8 cellular contexts compared by ENCODE assay signal in genomic region chr4:113760852-113761681, GRCh38. TPM values are rescaled to one million over a fixed set of nuclear protein-coding genes. Genes with fewer than 3 reads are reported as not detected.
DNase-seq lines count a peak whose midpoint lies in the region; ATAC-seq and TF ChIP-seq lines count a peak whose summit lies in the region.

No MANE protein-coding gene starts in this region.

- WGBS in H9 (ENCODE audit: extremely low coverage, insufficient read length, low lambda C conversion rate), result no CpG with 5 or more reads among the region's 75 CpGs

- intact Hi-C loops in activated CD4-positive, alpha-beta T cell treated with anti-CD3 and anti-CD28 coated beads for 36 hours (cut with DNase I, micrococcal nuclease), result loop anchor here (2.0 to 10.0 kb wide), 10 partner anchors 30 to 1476 kb away; partner anchors contain the start of genes LARP7 (in 1 of the 2), TIFA (in 1 of the 2) and ZGRF1 (in 1 of the 2)
- intact Hi-C loops in left colon (cut with DNase I, micrococcal nuclease), result loop anchor here in 1 of 2 donors (5.0 kb wide), 1 partner anchor 214 kb away; no protein-coding TSS in a partner anchor

- no peak overlapping the region for H3K18ac ChIP-seq in H9 (ENCODE audit: insufficient read length, low read depth, low read length)

- no peaks in the 10 kb centered on the region for H3K9me3 ChIP-seq in H9 (ENCODE audit: control insufficient read depth, low read depth, low read length)

- in situ Hi-C loops in GM13977 (cut with MboI; ENCODE audit: low pct_unique_long_range_greater_than_20kb, low sequenced_read_pairs, unreplicated experiment), result loop anchor here (10.0 to 25.0 kb wide), 2 partner anchors 206 to 374 kb away; no protein-coding TSS in a partner anchor

- CTCF ChIA-PET in activated CD4-positive, alpha-beta T cell treated with anti-CD3 and anti-CD28 coated beads for 36 hours (lab: Charles Lee), result interaction anchor here (0.8 to 1.2 kb wide), 2 partner anchors 28 to 366 kb away, joined by 3 to 4 read pairs; no protein-coding TSS in a partner anchor

- H4K91ac ChIP-seq in H9 (ENCODE audit: insufficient read length, low read depth, low read length), result no peak overlapping the region

- H4K5ac ChIP-seq in H9 (ENCODE audit: insufficient read length, low read depth, low read length), result no peak overlapping the region

- peak overlapping the region; percentile 92 to 96 for H3K4me3 Mint-ChIP-seq in H9
- H3K4me3 Mint-ChIP-seq in activated CD4-positive, alpha-beta T cell treated with anti-CD3 and anti-CD28 coated beads for 36 hours, result peak overlapping the region; percentile 97

- TF ChIP-seq CTCF in GM13977 (IDR thresholded peaks at IDR 0.05; ENCODE audit: extremely low read depth, insufficient read depth, missing control alignments), result no peak
- TF ChIP-seq CTCF in H9 (conservative IDR thresholded peaks at IDR 0.05), result no peak

- H3K9ac ChIP-seq in H9 (ENCODE audit: extremely low read depth, insufficient read length, low read length), result peak overlapping the region; percentile 61

- no peaks in the 10 kb centered on the region for H4K20me1 ChIP-seq in H9 (ENCODE audit: control insufficient read depth, insufficient read depth, insufficient read length)

- peak; percentile 10 for ATAC-seq in activated CD4-positive, alpha-beta T cell treated with anti-CD3 and anti-CD28 coated beads for 36 hours
- ATAC-seq in left colon, result peak; percentile 54

- no peak overlapping the region for H3K27ac Mint-ChIP-seq in H9
- H3K27ac Mint-ChIP-seq in activated CD4-positive, alpha-beta T cell treated with anti-CD3 and anti-CD28 coated beads for 36 hours, result peak overlapping the region; percentile 98

- peak; percentile 62 for DNase-seq in GM13977 (ENCODE audit: low spot score)
- DNase-seq in H9, result peak; percentile 54
- DNase-seq in MV-4-11 (lab: John Stamatoyannopoulos, UW), result peak; percentile 63
- DNase-seq in activated CD4-positive, alpha-beta T cell treated with anti-CD3 and anti-CD28 coated beads for 36 hours, result peak; percentile 72
- peak; percentile 37 for DNase-seq in cortex of kidney (lab: John Stamatoyannopoulos, UW)
- DNase-seq in left colon, result peak; percentile 82 to 84
- DNase-seq in stimulated activated CD4-positive, alpha-beta T cell treated with anti-CD3 and anti-CD28 coated beads, Interleukin-1b, Interleukin-23, amount 100 ng/mL, for 4 hours (ENCODE audit: low read depth in 2 of 2), result peak; percentile 34 to 37
- DNase-seq in DMS114 treated with DMSO at 0.1 percent for 48 hours (lab: John Stamatoyannopoulos, UW; ENCODE audit: unreplicated experiment), result no peak

- no peak overlapping the region for H2BK12ac ChIP-seq in H9 (ENCODE audit: insufficient read length, low read depth, low read length)

- H2BK20ac ChIP-seq in H9 (ENCODE audit: low read depth, low read length, poor library complexity, severe bottlenecking), result no peak overlapping the region

- H2BK5ac ChIP-seq in H9 (ENCODE audit: insufficient read length, low read length), result no peak overlapping the region

- H3K4me2 ChIP-seq in H9 (ENCODE audit: insufficient read depth, insufficient read length, low read length), result peak overlapping the region; percentile 95

- H2BK120ac ChIP-seq in H9 (ENCODE audit: low read depth, low read length, poor library complexity, severe bottlenecking), result no peak overlapping the region

- H3K27ac ChIP-seq in H9 (ENCODE audit: insufficient read length, low read depth, low read length), result no peak overlapping the region

- H3K56ac ChIP-seq in H9 (ENCODE audit: insufficient read length, low read depth, low read length), result no peak overlapping the region

- H3K79me2 ChIP-seq in H9 (ENCODE audit: insufficient read depth, low read length), result no peaks in the 10 kb centered on the region

- no peak overlapping the region for H3T11ph ChIP-seq in H9 (ENCODE audit: low read length)

- no peaks in the 10 kb centered on the region for H3K36me3 Mint-ChIP-seq in H9 (ENCODE audit: insufficient read depth in 1 of 3, low read depth in 3 of 3)
- H3K36me3 Mint-ChIP-seq in activated CD4-positive, alpha-beta T cell treated with anti-CD3 and anti-CD28 coated beads for 36 hours (ENCODE audit: low read depth), result peaks cover 34% of the 10 kb centered on the region

- no peak overlapping the region for H2AK5ac ChIP-seq in H9 (ENCODE audit: insufficient read length, low read length)

- no peaks in the 10 kb centered on the region for H3K4me1 ChIP-seq in H9 (ENCODE audit: insufficient read depth, low read length)

- POLR2A ChIA-PET in activated CD4-positive, alpha-beta T cell treated with anti-CD3 and anti-CD28 coated beads for 36 hours (lab: Charles Lee), result interaction anchor here (0.7 to 1.5 kb wide), 4 partner anchors 76 to 220 kb away, joined by 3 to 5 read pairs (median 4); no protein-coding TSS in a partner anchor

- no peaks in the 10 kb centered on the region; a peak in 2 of 5 replicates for H3K9me3 Mint-ChIP-seq in H9
- no peaks in the 10 kb centered on the region for H3K9me3 Mint-ChIP-seq in activated CD4-positive, alpha-beta T cell treated with anti-CD3 and anti-CD28 coated beads for 36 hours (ENCODE audit: low read depth)

- peak overlapping the region; percentile 36; the same call in 1 of the 2 replicates for H3K14ac ChIP-seq in H9 (ENCODE audit: insufficient read depth, low read length)

- H4K8ac ChIP-seq in H9 (replicated peaks; ENCODE audit: insufficient read length, low read depth, low read length), result no peak overlapping the region

- H3K4me1 Mint-ChIP-seq in H9, result peaks cover 31 to 33% of the 10 kb centered on the region in 2 experiments
- H3K4me1 Mint-ChIP-seq in activated CD4-positive, alpha-beta T cell treated with anti-CD3 and anti-CD28 coated beads for 36 hours, result peaks cover 48% of the 10 kb centered on the region

- peaks cover 8% of the 10 kb centered on the region; the same call in 1 of the 2 replicates for H3K27me3 ChIP-seq in H9 (ENCODE audit: insufficient read depth, low read length)

- H3K27me3 Mint-ChIP-seq in H9 (ENCODE audit: low read depth), result peaks cover 15% of the 10 kb centered on the region
- H3K27me3 Mint-ChIP-seq in activated CD4-positive, alpha-beta T cell treated with anti-CD3 and anti-CD28 coated beads for 36 hours, result no peaks in the 10 kb centered on the region

- no peak overlapping the region for H2BK15ac ChIP-seq in H9 (ENCODE audit: low read depth, low read length)

- H3K23me2 ChIP-seq in H9 (ENCODE audit: insufficient read length, low read depth, low read length, poor library complexity, severe bottlenecking), result peaks cover 25% of the 10 kb centered on the region

- no peaks in the 10 kb centered on the region for H3K79me1 ChIP-seq in H9 (ENCODE audit: insufficient read depth, low read depth, low read length, poor library complexity, severe bottlenecking)

- H2AFZ ChIP-seq in H9 (ENCODE audit: low read length), result no peak overlapping the region

- no peak overlapping the region for H3K4ac ChIP-seq in H9 (ENCODE audit: low read depth, low read length)

- no peak overlapping the region for H3K23ac ChIP-seq in H9 (ENCODE audit: insufficient read length, low read depth, low read length)

RNA-seq across cellular contexts. Expression of gene CAMK2D, which starts 0.5 kb away (rescaled TPM):
- 8.3 and 9.0 TPM in 2 replicates for total RNA-seq in H9 (2021)
- 10 to 100 TPM; 70.3 to 71.3 TPM for total RNA-seq in activated CD4-positive, alpha-beta T cell treated with anti-CD3 and anti-CD28 coated beads for 36 hours
- total RNA-seq in left colon, result 10 to 100 TPM; 86.6 to 87.3 TPM
